14 cellular contexts compared by ENCODE assay signal in the genomic region with DNA sequence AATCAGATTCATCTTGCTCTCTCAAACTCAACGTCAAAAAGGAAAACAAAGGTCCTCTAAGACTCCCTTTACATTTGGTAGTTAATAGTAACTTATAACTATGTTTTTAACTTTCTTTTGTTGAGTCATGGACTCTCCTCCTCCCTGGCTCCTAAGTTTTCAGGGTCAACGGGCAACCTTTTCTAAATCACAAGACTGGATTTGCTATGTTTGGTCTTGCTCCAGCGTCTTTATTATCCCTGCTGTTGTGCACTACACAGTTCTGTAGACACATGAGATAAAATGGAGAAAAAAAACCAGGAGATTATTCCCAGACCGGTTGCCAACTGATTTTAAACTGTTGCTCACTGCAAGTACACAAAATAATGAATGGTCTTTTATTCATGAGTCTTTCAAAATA. TPM values are rescaled to one million over a fixed set of nuclear protein-coding genes. Genes with fewer than 3 reads are reported as not detected.
DNase-seq lines count a peak whose midpoint lies in the region; ATAC-seq, FAIRE-seq and TF ChIP-seq lines count a peak whose summit lies in the region.
"Had no signal": no experiment of that assay in that cellular context is flagged by ENCODE, and none has a peak within 500 bp of the region (broad histone marks: within the 10 kb centered on the region; RNA-seq: fewer than 3 reads in every experiment).

No MANE protein-coding gene starts in this region.

- H3K4me3 ChIP-seq in HepG2 (replicated peaks in 1 of 3; ENCODE audit: insufficient read depth in 1 of 3, low read depth in 2 of 3, low read length in 3 of 3) = peak overlapping the region; percentile 9 to 81 (median 31); a peak in 5 of 6 replicates
- H3K4me3 ChIP-seq in right lobe of liver = no peak overlapping the region
- peak overlapping the region; percentile 12 for H3K4me3 ChIP-seq in coronary artery
- H3K4me3 ChIP-seq in uterus = no peak overlapping the region
- H3K4me3 ChIP-seq in SJCRH30 = no peak overlapping the region
- H3K4me3 ChIP-seq: lower lobe of right lung had no signal

- CTCF ChIA-PET in HepG2 (lab: Yijun Ruan, JAX; ENCODE audit: low intra/inter-chr PET ratio, low total read pairs) = no interaction called here

- peak overlapping the region; percentile 97 to 99 (median 97) for H3K4me3 Mint-ChIP-seq in nephron

- H3K9me3 Mint-ChIP-seq in nephron = no peaks in the 10 kb centered on the region

- H2AFZ ChIP-seq in HepG2 (ENCODE audit: low read length) = peak overlapping the region; percentile 45

- H3K36me3 ChIP-seq in HepG2 (replicated peaks in 1 of 2; ENCODE audit: control insufficient read depth in 1 of 2, insufficient read depth in 2 of 2, low read length in 2 of 2) = no peaks in the 10 kb centered on the region
- no peaks in the 10 kb centered on the region for H3K36me3 ChIP-seq in right lobe of liver
- no peaks in the 10 kb centered on the region for H3K36me3 ChIP-seq in uterus
- H3K36me3 ChIP-seq in SJCRH30 = no peaks in the 10 kb centered on the region
- H3K36me3 ChIP-seq: lower lobe of right lung had no signal

- no peak for TF ChIP-seq RAD21 in HepG2 (CRISPR knock-in tag; IDR thresholded peaks at IDR 0.05)

- peaks cover 7% of the 10 kb centered on the region for H3K27me3 Mint-ChIP-seq in nephron (ENCODE audit: low read depth)

- no peak for FAIRE-seq in HepG2 (lab: Jason Lieb, UNC)
- FAIRE-seq: H54 had no signal

- intact Hi-C loops in HepG2 (cut with micrococcal nuclease; ENCODE audit: unreplicated experiment) (loop anchor here (5.0 kb wide), 1 partner anchor 71 kb away; a partner anchor contains a TSS), right lobe of liver (cut with DNase I) (loop anchor here in 1 of 2 donors (10.0 kb wide), 1 partner anchor 106 kb away; no protein-coding TSS in a partner anchor), uterus (cut with DNase I; ENCODE audit: low total_unique reads) (loop anchor here (10.0 kb wide), 1 partner anchor 74 kb away; a partner anchor contains a TSS)

- H3K4me1 Mint-ChIP-seq in nephron = peaks cover 30% of the 10 kb centered on the region

- H3K27ac ChIP-seq in HepG2 (ENCODE audit: extremely low read length, insufficient read depth, low read length) = peak overlapping the region; percentile 98
- no peak overlapping the region for H3K27ac ChIP-seq in right lobe of liver
- peak overlapping the region; percentile 99 to 100 for H3K27ac ChIP-seq in coronary artery
- H3K27ac ChIP-seq in uterus = peak overlapping the region; percentile 99 to 100
- H3K27ac ChIP-seq in SJCRH30 = no peak overlapping the region

- H3K9me3 ChIP-seq in HepG2 (ENCODE audit: low read length) = no peaks in the 10 kb centered on the region
- no peaks in the 10 kb centered on the region for H3K9me3 ChIP-seq in right lobe of liver
- H3K9me3 ChIP-seq in uterus = no peaks in the 10 kb centered on the region
- no peaks in the 10 kb centered on the region for H3K9me3 ChIP-seq in SJCRH30 (replicated peaks)
- H3K9me3 ChIP-seq: lower lobe of right lung had no signal

- peak overlapping the region; percentile 35 for H3K9ac ChIP-seq in HepG2 (ENCODE audit: insufficient read depth, low read depth, low read length)

- ATAC-seq in HepG2 (no peak), right lobe of liver (no peak), GM21390 (IDR thresholded peaks at IDR 0.05; ENCODE audit: unreplicated experiment) (no peak)
- ATAC-seq: lower lobe of right lung had no signal

- POLR2A ChIA-PET in HepG2 (lab: Yijun Ruan, JAX) = interaction anchor here (0.6 to 2.8 kb wide), 6 partner anchors 9 to 61 kb away, joined by 3 to 29 read pairs (median 8); no protein-coding TSS in a partner anchor

- TF ChIP-seq POLR2A in HepG2 (IDR thresholded peaks at IDR 0.05; ENCODE audit: insufficient read depth in 1 of 2, low read depth in 2 of 2, low read length in 2 of 2) (no peak), right lobe of liver (IDR thresholded peaks at IDR 0.05) (no peak), uterus (IDR thresholded peaks at IDR 0.05) (no peak)

- no TSS peak for BruUV-seq in HepG2 (replicated peaks; lab: Mats Ljungman, UMichigan)

- DNase-seq in HepG2 (ENCODE audit: low spot score) (no peak), right lobe of liver (no peak), coronary artery (ENCODE audit: low spot score) (no peak), uterus (peak in 1 of 2 donors; percentile 71), GDM1 (lab: John Stamatoyannopoulos, UW) (no peak), SJCRH30 (no peak)
- DNase-seq: Kasumi-1, lower lobe of right lung, NCI-H345, SHP77 had no signal

- peak overlapping the region; percentile 96 to 99 (median 98) for H3K27ac Mint-ChIP-seq in nephron
- H3K27ac Mint-ChIP-seq: B cell had no signal

- no peak for TF ChIP-seq CTCF in HepG2 (CRISPR knock-in tag; IDR thresholded peaks at IDR 0.05)
- no peak for TF ChIP-seq CTCF in right lobe of liver (IDR thresholded peaks at IDR 0.05)
- no peak for TF ChIP-seq CTCF in coronary artery (IDR thresholded peaks at IDR 0.05)
- TF ChIP-seq CTCF in nephron (IDR thresholded peaks at IDR 0.05; ENCODE audit: unreplicated experiment in 3 of 3) = no peak
- no peak for TF ChIP-seq CTCF in uterus (IDR thresholded peaks at IDR 0.05)

- H3K4me2 ChIP-seq in HepG2 (ENCODE audit: low read depth, low read length) = peak overlapping the region; percentile 95

- H3K79me2 ChIP-seq in HepG2 (ENCODE audit: insufficient read depth, low read length) = peaks cover 30% of the 10 kb centered on the region

- H3K27me3 ChIP-seq in HepG2 (ENCODE audit: control insufficient read depth in 1 of 2, insufficient read depth in 2 of 2, low read length in 2 of 2) = no peaks in the 10 kb centered on the region; a peak in 1 of 5 replicates
- no peaks in the 10 kb centered on the region for H3K27me3 ChIP-seq in right lobe of liver
- H3K27me3 ChIP-seq in uterus = no peaks in the 10 kb centered on the region
- no peaks in the 10 kb centered on the region for H3K27me3 ChIP-seq in SJCRH30

- H3K4me1 ChIP-seq in HepG2 (ENCODE audit: insufficient read depth, low read length) (peaks cover 69% of the 10 kb centered on the region), right lobe of liver (peaks cover 0 to 18% (median 3%) of the 10 kb centered on the region in 4 donors), uterus (peaks cover 0 to 6% of the 10 kb centered on the region in 2 donors), SJCRH30 (peaks cover 7% of the 10 kb centered on the region)

- H3K36me3 Mint-ChIP-seq in nephron (ENCODE audit: low read depth) = no peaks in the 10 kb centered on the region

- no peak for TF ChIP-seq EP300 in HepG2 (IDR thresholded peaks at IDR 0.05; ENCODE audit: low read depth in 2 of 2, low read length in 2 of 2)
- TF ChIP-seq EP300 in HepG2 (CRISPR knock-in tag; IDR thresholded peaks at IDR 0.05; ENCODE audit: borderline replicate concordance) = no peak

- H4K20me1 ChIP-seq in HepG2 (ENCODE audit: insufficient read depth, low read length) = peaks cover 15% of the 10 kb centered on the region

- WGBS in HepG2 (ENCODE audit: low lambda C conversion rate) = 6% methylated on average over 4 of the region's 4 CpGs
- WGBS in right lobe of liver (ENCODE audit: insufficient coverage, low coverage, low lambda C conversion rate, missing lambda C conversion rate) = 73% methylated on average over 4 of the region's 4 CpGs

- in situ Hi-C loops in HepG2 (cut with HindIII; ENCODE audit: extremely low pct_ligation_motif_present, low pct_unique_long_range_greater_than_20kb) = loop anchor here (5.0 kb wide), 1 partner anchor 104 kb away; no protein-coding TSS in a partner anchor

TF ChIP-seq in HepG2, 621 proteins besides CTCF, POLR2A, EP300 and RAD21:
- 0 out of 2 replicates have a peak, but pooled peaks have one; percentile 7 for TF ChIP-seq HMG20A (CRISPR knock-in tag; IDR thresholded peaks at IDR 0.05; ENCODE audit: borderline replicate concordance)
- no peak for TF ChIP-seq ZNF256 (CRISPR knock-in tag; conservative IDR thresholded peaks at IDR 0.05)

RNA-seq across cellular contexts. Expression of a gene that starts 1.9 kb away (rescaled TPM):
- 80.7 and 158 TPM in 2 replicates for total RNA-seq in HepG2 (2016; rRNA removed; fragmentation: Illumina TruSeq; extraction: Trizol)
- 19.7 and 23.5 TPM in 2 replicates for total RNA-seq in HepG2 (2016; cell fraction: cytosol; rRNA removed; fragmentation: Illumina TruSeq; extraction: Trizol; ENCODE audit: low read depth)
- 78.9 and 158 TPM in 2 replicates for total RNA-seq in HepG2 (2016; cell fraction: insoluble cytoplasmic fraction; rRNA removed; fragmentation: Illumina TruSeq; extraction: Trizol)
- 28.8 and 29.1 TPM in 2 replicates for total RNA-seq in HepG2 (2016; cell fraction: membrane; rRNA removed; fragmentation: Illumina TruSeq; extraction: Trizol)
- 139 and 183 TPM in 2 replicates for total RNA-seq in HepG2 (2016; cell fraction: nucleus; rRNA removed; fragmentation: Illumina TruSeq; extraction: Trizol)
- 285 and 373 TPM in 2 replicates for polyA plus RNA-seq in HepG2 (2011; rRNA removed)
- 119 and 216 TPM in 2 replicates for polyA plus RNA-seq in HepG2 (2011; cell fraction: cytosol; rRNA removed)
- polyA plus RNA-seq in HepG2 (2011; cell fraction: nucleus; rRNA removed) = 51.2 and 79.9 TPM in 2 replicates
- 312 and 366 TPM in 2 replicates for polyA plus RNA-seq in HepG2 (2012)
- polyA plus RNA-seq in HepG2 (2016; cell fraction: cytosol; fragmentation: Illumina TruSeq; extraction: Trizol; ENCODE audit: low read depth) = 32.7 and 38.7 TPM in 2 replicates
- 145 and 159 TPM in 2 replicates for polyA plus RNA-seq in HepG2 (2016; cell fraction: insoluble cytoplasmic fraction; fragmentation: Illumina TruSeq; extraction: Trizol; ENCODE audit: low read depth)
- polyA plus RNA-seq in HepG2 (2016; cell fraction: membrane; fragmentation: Illumina TruSeq; extraction: Trizol; ENCODE audit: low read depth) = 44.0 and 47.1 TPM in 2 replicates
- polyA plus RNA-seq in HepG2 (2016; cell fraction: nucleus; fragmentation: Illumina TruSeq; extraction: Trizol; ENCODE audit: insufficient read depth, low read depth) = 391 and 415 TPM in 2 replicates
- 16.4 and 36.7 TPM in 2 replicates for polyA minus RNA-seq in HepG2 (2011; rRNA and poly(A)+ RNA removed; ENCODE audit: low replicate concordance)
- 139 and 194 TPM in 2 replicates for polyA minus RNA-seq in HepG2 (2011; cell fraction: cytosol; rRNA and poly(A)+ RNA removed)
- 29.0 and 53.7 TPM in 2 replicates for polyA minus RNA-seq in HepG2 (2011; cell fraction: nucleus; rRNA and poly(A)+ RNA removed)
- 100 to 1,000 TPM; 203 to 381 (median 320) TPM for total RNA-seq in right lobe of liver
- total RNA-seq in uterus = 100 to 1,000 TPM; 326 to 725 (median 565) TPM
- total RNA-seq in SJCRH30 (2014; rRNA removed; shearing (Covaris generic)) = 124 and 133 TPM in 2 replicates

Comparison
In these comparisons a context has a peak if more than half of its experiments do, and no peak if none do; other contexts are left out.
1. H3K27ac ChIP-seq: peak in HepG2 (single experiment), coronary artery (2 of 2) and uterus (2 of 2); none in right lobe of liver (0 of 3) and SJCRH30 (single experiment).
2. H3K4me3 ChIP-seq: peak in HepG2 (3 of 3) and coronary artery (single experiment); none in right lobe of liver (0 of 3), uterus (0 of 2) and SJCRH30 (single experiment).